In genomic region chr12:45558353-45558752, GRCh38 we compare ENCODE assay signal across 8 cellular contexts.
"Had no signal": no experiment of that assay in that cellular context is flagged by ENCODE, and none has a peak within 500 bp of the region (broad histone marks: within the 10 kb centered on the region; RNA-seq: fewer than 3 reads in every experiment).

No MANE protein-coding gene starts in this region.

- H3K4me2 ChIP-seq: KMS-11 had no signal

- ATAC-seq: HepG2 had no signal

- H3K27ac Mint-ChIP-seq: IgD-negative memory B cell had no signal

- H3K27me3 Mint-ChIP-seq: IgD-negative memory B cell had no signal

- FAIRE-seq: HepG2, HTR-8/SVneo had no signal

- H3K4me3 Mint-ChIP-seq: IgD-negative memory B cell had no signal

- H3K27ac ChIP-seq: HL-60, KMS-11 had no signal

- H3K36me3 Mint-ChIP-seq: IgD-negative memory B cell had no signal

- H3K4me1 Mint-ChIP-seq: IgD-negative memory B cell had no signal

- H3K9ac ChIP-seq: KMS-11 had no signal

- DNase-seq: IMR-90, KBM-7, KG1 had no signal
